In the genomic region with DNA sequence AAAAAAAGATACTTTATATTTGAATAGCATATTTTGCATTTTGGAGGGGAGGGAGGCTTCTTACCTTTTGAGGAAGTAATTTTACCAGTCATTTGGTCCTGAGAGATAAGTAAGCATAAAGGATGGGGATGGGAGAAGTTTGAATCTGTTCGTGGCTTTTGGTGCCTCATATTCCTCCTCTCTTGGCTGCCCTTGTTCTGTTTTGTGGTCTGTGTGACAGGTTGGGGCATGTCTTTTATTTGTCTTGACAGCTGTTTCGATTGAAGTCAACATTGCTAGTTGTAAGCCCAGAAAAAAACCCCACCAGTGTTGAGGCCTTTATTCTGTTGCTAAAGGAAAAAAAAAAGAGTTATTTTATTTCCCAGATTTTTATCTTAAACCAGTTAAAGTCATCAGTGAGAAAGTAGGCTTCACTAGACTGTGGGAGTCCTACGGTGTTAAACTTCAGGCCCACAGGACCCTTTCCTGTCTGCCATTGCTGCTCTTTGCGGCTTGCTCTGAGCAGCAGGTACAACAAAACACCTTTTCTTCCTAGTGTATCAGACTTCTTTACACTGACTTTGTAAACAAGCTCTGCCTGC, we compare ENCODE assay signal across 8 cellular contexts. TPM values are rescaled to one million over a fixed set of nuclear protein-coding genes. Genes with fewer than 3 reads are reported as not detected.
DNase-seq lines count a peak whose midpoint lies in the region; ATAC-seq and TF ChIP-seq lines count a peak whose summit lies in the region.

No MANE protein-coding gene starts in this region.

- no peaks in the 10 kb centered on the region for H3K27me3 Mint-ChIP-seq in activated T-cell treated with anti-CD3 and anti-CD28 coated beads, Interleukin-2, amount 50 U/mL, for 4 hours (ENCODE audit: low read depth)
- H3K27me3 Mint-ChIP-seq in naive thymus-derived CD8-positive, alpha-beta T cell = peaks cover 0 to 1% (median 0%) of the 10 kb centered on the region in 5 donors

- ATAC-seq in GM21723 (IDR thresholded peaks at IDR 0.05; ENCODE audit: unreplicated experiment) (peak; percentile 75), esophagus mucosa (no peak)
- peak; percentile 69 to 77 for ATAC-seq in activated T-cell treated with anti-CD3 and anti-CD28 coated beads, Interleukin-2, amount 50 U/mL, for 4 hours
- peak; percentile 78 to 82 for ATAC-seq in naive thymus-derived CD8-positive, alpha-beta T cell

- peaks cover 31% of the 10 kb centered on the region for H3K36me3 Mint-ChIP-seq in activated T-cell treated with anti-CD3 and anti-CD28 coated beads, Interleukin-2, amount 50 U/mL, for 4 hours (ENCODE audit: insufficient read depth)
- peaks cover 0 to 53% (median 20%) of the 10 kb centered on the region in 3 donors for H3K36me3 Mint-ChIP-seq in naive thymus-derived CD8-positive, alpha-beta T cell

- H3K4me3 ChIP-seq in GM12864 (ENCODE audit: low read depth, low read length) = no peak overlapping the region

- POLR2A ChIA-PET in naive thymus-derived CD8-positive, alpha-beta T cell (lab: Charles Lee) = interaction anchor here (0.6 to 40.3 kb wide), 7 partner anchors 9 to 275 kb away, joined by 3 to 1294 read pairs (median 4); partner anchors contain the start of genes PRMT7, SLC7A6 and SLC7A6OS

- no peak for TF ChIP-seq CTCF in GM12864 (IDR thresholded peaks at IDR 0.05; ENCODE audit: low read depth, low read length, missing control alignments)

- peak overlapping the region; percentile 89 to 100 (median 98) for H3K27ac Mint-ChIP-seq in naive thymus-derived CD8-positive, alpha-beta T cell

- peak overlapping the region; percentile 43 for H3K4me3 Mint-ChIP-seq in activated T-cell treated with anti-CD3 and anti-CD28 coated beads, Interleukin-2, amount 50 U/mL, for 4 hours
- peak overlapping the region; percentile 49 to 93 (median 82) for H3K4me3 Mint-ChIP-seq in naive thymus-derived CD8-positive, alpha-beta T cell

- H3K9me3 Mint-ChIP-seq in activated T-cell treated with anti-CD3 and anti-CD28 coated beads, Interleukin-2, amount 50 U/mL, for 4 hours = no peaks in the 10 kb centered on the region
- no peaks in the 10 kb centered on the region for H3K9me3 Mint-ChIP-seq in naive thymus-derived CD8-positive, alpha-beta T cell

- DNase-seq in GM12864 (ENCODE audit: low read depth) (peak; percentile 72), NCI-H1694 treated with DMSO at 0.1 percent for 48 hours (lab: John Stamatoyannopoulos, UW) (peak; percentile 82), AG08395 (ENCODE audit: low spot score) (no peak), NCI-H1048 (lab: John Stamatoyannopoulos, UW) (no peak)
- DNase-seq in activated T-cell treated with anti-CD3 and anti-CD28 coated beads, Interleukin-2, amount 50 U/mL, for 4 hours = peak; percentile 27
- DNase-seq in naive thymus-derived CD8-positive, alpha-beta T cell = peak in 9 of 10 donors; percentile 28 to 83 (median 66)

- peaks cover 72% of the 10 kb centered on the region for H3K4me1 Mint-ChIP-seq in activated T-cell treated with anti-CD3 and anti-CD28 coated beads, Interleukin-2, amount 50 U/mL, for 4 hours (ENCODE audit: low read depth)
- H3K4me1 Mint-ChIP-seq in naive thymus-derived CD8-positive, alpha-beta T cell = peaks cover 31 to 76% (median 69%) of the 10 kb centered on the region in 4 donors

RNA-seq across cellular contexts. Expression of gene SLC7A6, which starts 11.4 kb away (rescaled TPM):
- 100 to 1,000 TPM in 2 of 3 donors, 10 to 100 TPM in 1; 91.3 to 103 (median 103) TPM for total RNA-seq in activated T-cell treated with anti-CD3 and anti-CD28 coated beads, Interleukin-2, amount 50 U/mL, for 4 hours
- total RNA-seq in naive thymus-derived CD8-positive, alpha-beta T cell = 100 to 1,000 TPM; 211 to 228 TPM
- 10 to 100 TPM; 14.3 to 20.2 (median 19.2) TPM for polyA plus RNA-seq in naive thymus-derived CD8-positive, alpha-beta T cell
- total RNA-seq in esophagus mucosa = 4.7 TPM

RNA-seq across cellular contexts. Expression of gene PLA2G15, which starts 30.5 kb away (rescaled TPM):
- total RNA-seq in activated T-cell treated with anti-CD3 and anti-CD28 coated beads, Interleukin-2, amount 50 U/mL, for 4 hours = 10 to 100 TPM in 1 of 3 donors, 1 to 10 TPM in 2; 7.4 to 11.0 (median 7.9) TPM
- 1 to 10 TPM; 6.3 to 8.0 TPM for total RNA-seq in naive thymus-derived CD8-positive, alpha-beta T cell
- polyA plus RNA-seq in naive thymus-derived CD8-positive, alpha-beta T cell = 1 to 10 TPM; 2.4 to 9.6 (median 4.6) TPM
- 4.8 TPM for total RNA-seq in esophagus mucosa

RNA-seq across cellular contexts. Expression of gene SLC7A6OS, which starts 35.0 kb away (rescaled TPM):
- total RNA-seq in activated T-cell treated with anti-CD3 and anti-CD28 coated beads, Interleukin-2, amount 50 U/mL, for 4 hours = 10 to 100 TPM; 19.0 to 27.6 (median 21.5) TPM
- total RNA-seq in naive thymus-derived CD8-positive, alpha-beta T cell = 10 to 100 TPM; 46.0 to 52.0 TPM
- polyA plus RNA-seq in naive thymus-derived CD8-positive, alpha-beta T cell = 10 to 100 TPM; 18.8 to 27.5 (median 23.3) TPM
- total RNA-seq in esophagus mucosa = 8.1 TPM

RNA-seq across cellular contexts. Expression of gene PRMT7, which starts 35.1 kb away (rescaled TPM):
- 10 to 100 TPM; 60.3 to 66.8 (median 63.0) TPM for total RNA-seq in activated T-cell treated with anti-CD3 and anti-CD28 coated beads, Interleukin-2, amount 50 U/mL, for 4 hours
- total RNA-seq in naive thymus-derived CD8-positive, alpha-beta T cell = 100 to 1,000 TPM; 110 to 112 TPM
- polyA plus RNA-seq in naive thymus-derived CD8-positive, alpha-beta T cell = 10 to 100 TPM; 35.7 to 49.9 (median 43.2) TPM
- 14.8 TPM for total RNA-seq in esophagus mucosa

RNA-seq across cellular contexts. Expression of gene ESRP2, which starts 39.8 kb away (rescaled TPM):
- 1 to 10 TPM in 1 of 3 donors, under 1 TPM in 2; 0.53 to 1.3 (median 0.68) TPM for total RNA-seq in activated T-cell treated with anti-CD3 and anti-CD28 coated beads, Interleukin-2, amount 50 U/mL, for 4 hours
- under 1 TPM; 0.22 to 0.36 TPM for total RNA-seq in naive thymus-derived CD8-positive, alpha-beta T cell
- polyA plus RNA-seq in naive thymus-derived CD8-positive, alpha-beta T cell = under 1 TPM in 1 of 3 donors, not detected in 2; 0.64 TPM
- 82.1 TPM for total RNA-seq in esophagus mucosa

Comparison
In these comparisons a context has a peak if more than half of its experiments do, and no peak if none do; other contexts are left out.
1. DNase-seq: peak in GM12864 (single experiment), NCI-H1694 treated with DMSO at 0.1 percent for 48 hours (single experiment), activated T-cell treated with anti-CD3 and anti-CD28 coated beads, Interleukin-2, amount 50 U/mL, for 4 hours (single experiment) and naive thymus-derived CD8-positive, alpha-beta T cell (9 of 10); none in AG08395 (single experiment) and NCI-H1048 (single experiment).
2. RNA of gene SLC7A6, which starts 11.4 kb away (total RNA-seq): 211 to 228 TPM in naive thymus-derived CD8-positive, alpha-beta T cell and 91.3 to 103 TPM in activated T-cell treated with anti-CD3 and anti-CD28 coated beads, Interleukin-2, amount 50 U/mL, for 4 hours; 4.7 TPM in esophagus mucosa (single experiment); every median in the first group is over 10 times any median in the second.